8 cellular contexts compared by ENCODE assay signal in the genomic region with DNA sequence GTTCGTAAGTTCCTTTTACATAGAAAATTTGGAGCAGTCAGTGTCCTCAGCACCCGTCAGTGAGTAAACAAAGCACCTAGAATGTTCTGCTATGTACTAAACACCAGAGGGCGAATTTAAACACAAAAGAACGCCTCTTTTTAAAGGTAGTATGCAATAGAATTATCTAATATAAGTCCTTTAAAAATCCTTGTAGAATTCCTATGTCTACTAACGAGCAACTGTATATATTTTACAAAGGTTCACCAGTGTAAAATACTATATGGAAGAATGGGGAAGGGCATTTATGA. TPM values are rescaled to one million over a fixed set of nuclear protein-coding genes. Genes with fewer than 3 reads are reported as not detected.
DNase-seq lines count a peak whose midpoint lies in the region; TF ChIP-seq lines count a peak whose summit lies in the region.

No MANE protein-coding gene starts in this region.

- H3K4me1 ChIP-seq in colonic mucosa (no peaks in the 10 kb centered on the region), muscle layer of duodenum (ENCODE audit: control insufficient read depth in 1 of 2, insufficient read depth in 2 of 2, low read length in 2 of 2) (no peaks in the 10 kb centered on the region)

- H3K27ac ChIP-seq in colonic mucosa: no peak overlapping the region
- H3K27ac ChIP-seq in muscle layer of duodenum (ENCODE audit: low read length): no peak overlapping the region

- H3K9me3 ChIP-seq in colonic mucosa (no peaks in the 10 kb centered on the region), muscle layer of duodenum (ENCODE audit: control insufficient read depth in 1 of 2, low read length in 2 of 2) (no peaks in the 10 kb centered on the region)

- DNase-seq in GM10266 (ENCODE audit: extremely low spot score) (no peak), H7 (no peak), NCI-H2107 treated with DMSO at 0.1 percent for 48 hours (lab: John Stamatoyannopoulos, UW; ENCODE audit: unreplicated experiment) (peak; percentile 48), colonic mucosa (no peak), NCI-H1417 treated with DMSO at 0.1 percent for 48 hours (lab: John Stamatoyannopoulos, UW) (no peak), NCI-H446 (lab: John Stamatoyannopoulos, UW) (no peak)
- no peak for DNase-seq in stimulated activated CD4-positive, alpha-beta T cell treated with anti-CD3 and anti-CD28 coated beads, Interleukin-15, amount 100 ng/mL, for 24 hours

- H3K4me3 ChIP-seq in H7 (ENCODE audit: insufficient read depth, low read depth, low read length): peak overlapping the region; percentile 51
- H3K4me3 ChIP-seq in colonic mucosa: peak overlapping the region; percentile 48
- H3K4me3 ChIP-seq in muscle layer of duodenum (ENCODE audit: low read depth in 1 of 2, low read length in 2 of 2): peak overlapping the region; percentile 72 to 84

- H3K36me3 ChIP-seq in H7 (replicated peaks; ENCODE audit: control insufficient read depth, insufficient read depth, low read length): no peaks in the 10 kb centered on the region
- no peaks in the 10 kb centered on the region for H3K36me3 ChIP-seq in colonic mucosa
- no peaks in the 10 kb centered on the region for H3K36me3 ChIP-seq in muscle layer of duodenum (ENCODE audit: control insufficient read depth in 1 of 2, insufficient read depth in 2 of 2, low read length in 2 of 2)

- no peak overlapping the region for H3K9ac ChIP-seq in colonic mucosa (ENCODE audit: low read depth in 2 of 2, low read length in 2 of 2)

- intact Hi-C loops in colonic mucosa (cut with DNase I): no loop called here

- H3K27me3 ChIP-seq in H7 (ENCODE audit: control insufficient read depth, insufficient read depth, low read length) (no peaks in the 10 kb centered on the region), colonic mucosa (no peaks in the 10 kb centered on the region), muscle layer of duodenum (ENCODE audit: low read depth, low read length) (no peaks in the 10 kb centered on the region)

- TF ChIP-seq CTCF in GM10266 (IDR thresholded peaks at IDR 0.05; ENCODE audit: control insufficient read depth, insufficient read depth, low read depth, missing control alignments) (peak; percentile 17), colonic mucosa (IDR thresholded peaks at IDR 0.05) (no peak)

RNA-seq across cellular contexts. Expression of gene TMEM232, which starts 0.5 kb away (rescaled TPM):
- total RNA-seq in H7 (2014; rRNA removed; shearing (Covaris generic)): 0.67 and 1.0 TPM in 2 replicates
- 1 to 10 TPM; 1.8 to 2.1 TPM for total RNA-seq in colonic mucosa

RNA-seq across cellular contexts. Expression of gene SLC25A46, which starts 11.8 kb away (rescaled TPM):
- total RNA-seq in H7 (2014; rRNA removed; shearing (Covaris generic)): 27.8 and 30.6 TPM in 2 replicates
- total RNA-seq in colonic mucosa: 10 to 100 TPM; 50.7 to 54.8 TPM
